31 cellular contexts compared by ENCODE assay signal in the genomic region with DNA sequence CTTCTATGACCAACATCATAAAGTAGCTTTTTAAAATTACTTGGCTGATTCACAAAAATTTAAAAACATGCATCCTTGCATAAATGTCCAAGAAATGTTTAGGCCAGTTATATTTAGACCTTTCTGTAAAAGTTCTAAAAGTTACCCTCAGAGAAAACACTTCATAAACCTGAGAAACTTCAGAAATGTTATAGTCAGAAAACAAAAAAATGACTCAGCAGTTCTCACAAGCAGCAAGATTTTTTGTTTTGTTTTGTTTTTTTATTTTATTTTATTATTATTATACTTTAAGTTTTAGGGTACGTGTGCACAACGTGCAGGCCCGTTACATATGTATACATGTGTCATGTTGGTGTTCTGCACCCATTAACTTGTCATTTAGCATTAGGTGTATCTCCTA.
"Had no signal": no experiment of that assay in that cellular context is flagged by ENCODE, and none has a peak within 500 bp of the region (broad histone marks: within the 10 kb centered on the region; RNA-seq: fewer than 3 reads in every experiment).

No MANE protein-coding gene starts in this region.

- H3K27ac ChIP-seq: ascending aorta, cardiac muscle cell, colonic mucosa, VCaP had no signal

- ATAC-seq: activated CD8-positive, alpha-beta T cell treated with anti-CD3 and anti-CD28 coated beads for 36 hours; activated naive CD4-positive, alpha-beta T cell treated with anti-CD3 and anti-CD28 coated beads, Interleukin-2, amount 50 U/mL, for 72 hours; activated T-cell treated with anti-CD3 and anti-CD28 coated beads, Interleukin-2, amount 50 U/mL, for 4 hours; activated T-cell treated with anti-CD3 and anti-CD28 coated beads, Interleukin-2, amount 50 U/mL, for 72 hours; activated T-helper 17 cell treated with anti-CD3 and anti-CD28 coated beads, Interleukin-2, amount 50 U/mL, for 72 hours had no signal

- H3K4me3 ChIP-seq: ascending aorta, cardiac muscle cell, colonic mucosa had no signal

- H3K9me3 ChIP-seq: ascending aorta, colonic mucosa had no signal

- FAIRE-seq: bronchial epithelial cell had no signal

- DNase-seq: activated B cell treated with CpG ODN at 0.5 μM for 24 hours; activated CD4-positive, alpha-beta memory T cell treated with anti-CD3 and anti-CD28 coated beads for 36 hours; activated CD4-positive, alpha-beta T cell treated with anti-CD3 and anti-CD28 coated beads for 4 hours; activated CD4-positive, alpha-beta T cell treated with anti-CD3 and anti-CD28 coated beads, Interleukin-2, amount 10 ng/mL, durations not matched to agents 24 days and 14 days; activated CD4-positive, alpha-beta T cell treated with anti-CD3 and anti-CD28 coated beads, Interleukin-2, amount 50 U/mL, for 1 hour; activated CD4-positive, alpha-beta T cell treated with anti-CD3 and anti-CD28 coated beads, Interleukin-2, amount 50 U/mL, for 4 hours; activated CD4-positive, CD25-positive, alpha-beta regulatory T cell treated with anti-CD3 and anti-CD28 coated beads, Interleukin-2, amount 50 U/mL, for 72 hours; activated CD8-positive, alpha-beta memory T cell treated with anti-CD3 and anti-CD28 coated beads, Interleukin-2, amount 50 U/mL, for 4 hours; activated CD8-positive, alpha-beta T cell treated with anti-CD3 and anti-CD28 coated beads for 36 hours; activated effector memory CD4-positive, alpha-beta T cell treated with anti-CD3 and anti-CD28 coated beads, Interleukin-2, amount 50 U/mL, for 16 hours; activated gamma-delta T cell treated with Interleukin-2 at 50 U/mL for 16 hours; activated naive CD4-positive, alpha-beta T cell; activated naive CD4-positive, alpha-beta T cell treated with anti-CD3 and anti-CD28 coated beads for 36 hours; activated naive CD4-positive, alpha-beta T cell treated with anti-CD3 and anti-CD28 coated beads, Interleukin-2, amount 50 U/mL, for 16 hours; activated naive CD8-positive, alpha-beta T cell treated with anti-CD3 and anti-CD28 coated beads for 36 hours; activated T-cell treated with anti-CD3 and anti-CD28 coated beads for 4 hours; activated T-cell treated with anti-CD3 and anti-CD28 coated beads, Interleukin-2, amount 50 U/mL, for 1 hour; activated T-cell treated with anti-CD3 and anti-CD28 coated beads, Interleukin-2, amount 50 U/mL, for 4 hours; activated T-cell treated with anti-CD3 and anti-CD28 coated beads, Interleukin-2, amount 50 U/mL, for 72 hours; amygdala; anterior cingulate cortex; caudate nucleus; colonic mucosa; T-helper 2 cell; T-helper 9 cell had no signal

- H3K27me3 ChIP-seq: ascending aorta, cardiac muscle cell, colonic mucosa had no signal

- H3K4me1 ChIP-seq: ascending aorta, colonic mucosa had no signal

- H3K36me3 ChIP-seq: ascending aorta, cardiac muscle cell, colonic mucosa had no signal
